In genomic region chr19:35618857-35619256, GRCh38 we compare ENCODE assay signal across 24 cellular contexts. TPM values are rescaled to one million over a fixed set of nuclear protein-coding genes. Genes with fewer than 3 reads are reported as not detected.
DNase-seq lines count a peak whose midpoint lies in the region; ATAC-seq and TF ChIP-seq lines count a peak whose summit lies in the region.
"Had no signal": no experiment of that assay in that cellular context is flagged by ENCODE, and none has a peak within 500 bp of the region (broad histone marks: within the 10 kb centered on the region; RNA-seq: fewer than 3 reads in every experiment).

No MANE protein-coding gene starts in this region.

- WGBS in mammary epithelial cell (ENCODE audit: low coverage, missing lambda C conversion rate) = 84% methylated on average over 7 of the region's 7 CpGs

- H3K4me1 ChIP-seq in BE2C (no peaks in the 10 kb centered on the region), mammary epithelial cell (ENCODE audit: insufficient read depth, low read length) (no peaks in the 10 kb centered on the region)
- H3K4me1 ChIP-seq in CD8-positive, alpha-beta T cell (ENCODE audit: insufficient read depth, low read length) = no peaks in the 10 kb centered on the region
- H3K4me1 ChIP-seq: adrenal gland, gastroesophageal sphincter, parathyroid adenoma had no signal

- BruUV-seq in mammary epithelial cell (replicated peaks; lab: Mats Ljungman, UMichigan) = no TSS peak

- no peaks in the 10 kb centered on the region for H3K79me2 ChIP-seq in mammary epithelial cell (ENCODE audit: insufficient read depth, low read length)
- H3K79me2 ChIP-seq: parathyroid adenoma had no signal

- POLR2A ChIA-PET in CD8-positive, alpha-beta T cell (lab: Charles Lee) = no interaction called here

- no peaks in the 10 kb centered on the region for H3K27me3 Mint-ChIP-seq in CD8-positive, alpha-beta T cell (ENCODE audit: low read depth)
- H3K27me3 Mint-ChIP-seq: CD4-positive, alpha-beta T cell had no signal

- no peaks in the 10 kb centered on the region for H4K20me1 ChIP-seq in mammary epithelial cell (ENCODE audit: insufficient read depth, low read length)

- DNase-seq in BE2C (no peak), HFF-Myc (ENCODE audit: extremely low read depth, low read depth) (no peak), brain microvascular endothelial cell (no peak), activated T-cell treated with anti-CD3 and anti-CD28 coated beads for 4 hours (no peak), mammary epithelial cell (no peak)
- no peak for DNase-seq in CD8-positive, alpha-beta T cell
- DNase-seq: activated CD4-positive, alpha-beta T cell treated with anti-CD3 and anti-CD28 coated beads, Interleukin-2, amount 50 U/mL, for 1 hour; activated CD8-positive, alpha-beta memory T cell treated with anti-CD3 and anti-CD28 coated beads, Interleukin-2, amount 50 U/mL, for 4 hours; activated gamma-delta T cell treated with Interleukin-2 at 50 U/mL for 16 hours; adrenal gland; CD4-positive, alpha-beta T cell; DMS79 treated with DMSO at 0.1 percent for 48 hours; dorsolateral prefrontal cortex; erythroblast; KBM-7; natural killer cell; NCI-H187 treated with DMSO at 0.1 percent for 48 hours; NCI-H446; stimulated activated naive CD4-positive, alpha-beta T cell had no signal

- H3K9me3 Mint-ChIP-seq in CD8-positive, alpha-beta T cell = no peaks in the 10 kb centered on the region
- H3K9me3 Mint-ChIP-seq: CD4-positive, alpha-beta T cell; natural killer cell had no signal

- H3K27me3 ChIP-seq in BE2C (no peaks in the 10 kb centered on the region), brain microvascular endothelial cell (replicated peaks) (no peaks in the 10 kb centered on the region), mammary epithelial cell (ENCODE audit: insufficient read depth, low read length) (no peaks in the 10 kb centered on the region)
- H3K27me3 ChIP-seq in CD8-positive, alpha-beta T cell (ENCODE audit: insufficient read depth, low read length) = no peaks in the 10 kb centered on the region
- H3K27me3 ChIP-seq: adrenal gland, cardiac muscle cell, dorsolateral prefrontal cortex, gastroesophageal sphincter had no signal

- no peak for ATAC-seq in CD8-positive, alpha-beta T cell
- ATAC-seq: gastroesophageal sphincter, natural killer cell, sciatic nerve had no signal

- H3K27ac ChIP-seq in brain microvascular endothelial cell = no peak overlapping the region
- no peak overlapping the region for H3K27ac ChIP-seq in CD8-positive, alpha-beta T cell (ENCODE audit: low read depth, low read length)
- no peak overlapping the region for H3K27ac ChIP-seq in mammary epithelial cell (ENCODE audit: insufficient read depth, low read depth, low read length)
- H3K27ac ChIP-seq: adrenal gland, cardiac muscle cell, dorsolateral prefrontal cortex, gastroesophageal sphincter, parathyroid adenoma had no signal

- H2AFZ ChIP-seq in mammary epithelial cell (ENCODE audit: low read depth, low read length) = no peak overlapping the region
- H2AFZ ChIP-seq: parathyroid adenoma had no signal

- no peak overlapping the region for H3K4me3 ChIP-seq in BE2C (ENCODE audit: low read depth, low read length)
- H3K4me3 ChIP-seq in HFF-Myc (replicated peaks; ENCODE audit: low read depth, low read length) = no peak overlapping the region
- no peak overlapping the region for H3K4me3 ChIP-seq in brain microvascular endothelial cell (ENCODE audit: low read depth, low read length)
- H3K4me3 ChIP-seq in CD8-positive, alpha-beta T cell (ENCODE audit: low read depth, low read length) = no peak overlapping the region
- H3K4me3 ChIP-seq in mammary epithelial cell (replicated peaks in 1 of 3; ENCODE audit: insufficient read depth in 1 of 3, low read depth in 2 of 3, low read length in 3 of 3) = no peak overlapping the region
- H3K4me3 ChIP-seq: adrenal gland, cardiac muscle cell, dorsolateral prefrontal cortex, gastroesophageal sphincter had no signal

- TF ChIP-seq CTCF in BE2C (IDR thresholded peaks at IDR 0.05; ENCODE audit: low read depth, low read length) = peak; percentile 25
- peak; percentile 7 for TF ChIP-seq CTCF in HFF-Myc (IDR thresholded peaks at IDR 0.05; ENCODE audit: low read depth, low read length, missing control alignments)
- peak; percentile 22 for TF ChIP-seq CTCF in brain microvascular endothelial cell (IDR thresholded peaks at IDR 0.05; ENCODE audit: low read depth, low read length, missing control alignments)
- no peak for TF ChIP-seq CTCF in CD8-positive, alpha-beta T cell (IDR thresholded peaks at IDR 0.05)
- no peak for TF ChIP-seq CTCF in mammary epithelial cell (conservative IDR thresholded peaks at IDR 0.05 in 1 of 2, IDR thresholded peaks at IDR 0.05 in 1 of 2; ENCODE audit: extremely low read depth in 1 of 2, insufficient read depth in 1 of 2, low read depth in 1 of 2, low read length in 2 of 2)

- CTCF ChIA-PET in CD8-positive, alpha-beta T cell (lab: Charles Lee) = no interaction called here
- CTCF ChIA-PET in mammary epithelial cell (lab: Charles Lee; ENCODE audit: low non-redundant PET) = no interaction called here

- in situ Hi-C loops in brain microvascular endothelial cell (cut with HindIII; ENCODE audit: low pct_ligation_motif_present, low sequenced_read_pairs) = no loop called here
- in situ Hi-C loops in mammary epithelial cell (cut with MboI; ENCODE audit: low sequenced_read_pairs in 2 of 2) = no loop called here

- dilution Hi-C loops in mammary epithelial cell (cut with HindIII; ENCODE audit: low sequenced_read_pairs) = no loop called here

- no peak overlapping the region for H3K4me3 Mint-ChIP-seq in CD8-positive, alpha-beta T cell
- H3K4me3 Mint-ChIP-seq: CD4-positive, alpha-beta T cell; natural killer cell had no signal

- no peak overlapping the region for H3K4me2 ChIP-seq in mammary epithelial cell (ENCODE audit: insufficient read depth, low read depth, low read length)

- H3K36me3 ChIP-seq in BE2C = peaks cover 11% of the 10 kb centered on the region
- H3K36me3 ChIP-seq in brain microvascular endothelial cell (replicated peaks) = no peaks in the 10 kb centered on the region
- H3K36me3 ChIP-seq in CD8-positive, alpha-beta T cell (ENCODE audit: insufficient read depth, low read length) = peaks cover 8% of the 10 kb centered on the region
- no peaks in the 10 kb centered on the region for H3K36me3 ChIP-seq in mammary epithelial cell (ENCODE audit: insufficient read depth, low read length)
- H3K36me3 ChIP-seq: adrenal gland, cardiac muscle cell had no signal

- H3K27ac Mint-ChIP-seq in CD8-positive, alpha-beta T cell = no peak overlapping the region
- H3K27ac Mint-ChIP-seq: CD4-positive, alpha-beta T cell; natural killer cell had no signal

- H3K9me3 ChIP-seq in BE2C (no peaks in the 10 kb centered on the region), mammary epithelial cell (replicated peaks; ENCODE audit: insufficient read depth, low read length) (no peaks in the 10 kb centered on the region)
- no peaks in the 10 kb centered on the region for H3K9me3 ChIP-seq in CD8-positive, alpha-beta T cell (ENCODE audit: low read length)
- H3K9me3 ChIP-seq: adrenal gland, gastroesophageal sphincter had no signal

- H3K9ac ChIP-seq in mammary epithelial cell (ENCODE audit: insufficient read depth, low read length) = no peak overlapping the region
- H3K9ac ChIP-seq: parathyroid adenoma had no signal

- H3K36me3 Mint-ChIP-seq in CD8-positive, alpha-beta T cell = peaks cover 50% of the 10 kb centered on the region
- H3K36me3 Mint-ChIP-seq: natural killer cell had no signal

- no peaks in the 10 kb centered on the region for H3K4me1 Mint-ChIP-seq in CD8-positive, alpha-beta T cell (ENCODE audit: low read depth)
- H3K4me1 Mint-ChIP-seq: natural killer cell had no signal

- intact Hi-C loops in CD8-positive, alpha-beta T cell (cut with DNase I, micrococcal nuclease) = no loop called here
- intact Hi-C loops in mammary epithelial cell (cut with micrococcal nuclease) = no loop called here

RNA-seq across cellular contexts. Expression of gene HAUS5, which starts 6.3 kb away (rescaled TPM):
- polyA plus RNA-seq in BE2C (2012; ENCODE audit: insufficient read depth, insufficient read length, low read depth) = 24.5 TPM
- 10 to 100 TPM; 24.0 to 27.7 TPM for total RNA-seq in CD8-positive, alpha-beta T cell
- 10 to 100 TPM in 1 of 2 donors, 1 to 10 TPM in 1; 6.5 to 28.0 TPM for total RNA-seq in mammary epithelial cell
- polyA plus RNA-seq in mammary epithelial cell = 8.6 TPM
- polyA minus RNA-seq in mammary epithelial cell = 57.3 TPM

RNA-seq across cellular contexts. Expression of gene RBM42, which starts 10.0 kb away (rescaled TPM):
- 220 TPM for polyA plus RNA-seq in BE2C (2012; ENCODE audit: insufficient read depth, insufficient read length, low read depth)
- total RNA-seq in CD8-positive, alpha-beta T cell = 10 to 100 TPM; 49.9 to 51.3 TPM
- total RNA-seq in mammary epithelial cell = 10 to 100 TPM; 40.2 to 78.5 TPM
- 49.1 TPM for polyA plus RNA-seq in mammary epithelial cell
- polyA minus RNA-seq in mammary epithelial cell = 35.3 TPM

RNA-seq across cellular contexts. Expression of gene ETV2, which starts 22.7 kb away (rescaled TPM):
- polyA plus RNA-seq in BE2C (2012; ENCODE audit: insufficient read depth, insufficient read length, low read depth) = 0.94 TPM
- total RNA-seq in CD8-positive, alpha-beta T cell = 1 to 10 TPM in 1 of 2 experiments, not detected in 1; 1.1 TPM
- under 1 TPM in 1 of 2 donors, not detected in 1; 0.99 TPM for total RNA-seq in mammary epithelial cell
- 0.37 TPM for polyA plus RNA-seq in mammary epithelial cell
- not detected for polyA minus RNA-seq in mammary epithelial cell
- total RNA-seq: gastroesophageal sphincter had no signal

RNA-seq across cellular contexts. Expression of gene COX6B1, which starts 29.3 kb away (rescaled TPM):
- polyA plus RNA-seq in BE2C (2012; ENCODE audit: insufficient read depth, insufficient read length, low read depth) = 767 TPM
- 100 to 1,000 TPM; 152 to 171 TPM for total RNA-seq in CD8-positive, alpha-beta T cell
- 100 to 1,000 TPM; 201 to 275 TPM for total RNA-seq in mammary epithelial cell
- 708 TPM for polyA plus RNA-seq in mammary epithelial cell
- 258 TPM for polyA minus RNA-seq in mammary epithelial cell

RNA-seq across cellular contexts. Expression of gene PMIS2, which starts 32.9 kb away (rescaled TPM):
- polyA plus RNA-seq in BE2C (2012; ENCODE audit: insufficient read depth, insufficient read length, low read depth) = not detected
- not detected for total RNA-seq in CD8-positive, alpha-beta T cell
- not detected for total RNA-seq in mammary epithelial cell
- polyA plus RNA-seq in mammary epithelial cell = not detected
- polyA minus RNA-seq in mammary epithelial cell = not detected
- total RNA-seq: cardiac muscle cell; CD4-positive, alpha-beta T cell; gastroesophageal sphincter; natural killer cell; sciatic nerve had no signal
- polyA plus RNA-seq: adrenal gland, cardiac muscle cell, thymus had no signal

Comparison
In these comparisons a context has a peak if more than half of its experiments do, and no peak if none do; other contexts are left out.
1. CTCF ChIP-seq: peak in BE2C (single experiment), HFF-Myc (single experiment) and brain microvascular endothelial cell (single experiment); none in CD8-positive, alpha-beta T cell (single experiment) and mammary epithelial cell (0 of 2).